Comparison of ENCODE assay signal across 1 cellular context in the genomic region with DNA sequence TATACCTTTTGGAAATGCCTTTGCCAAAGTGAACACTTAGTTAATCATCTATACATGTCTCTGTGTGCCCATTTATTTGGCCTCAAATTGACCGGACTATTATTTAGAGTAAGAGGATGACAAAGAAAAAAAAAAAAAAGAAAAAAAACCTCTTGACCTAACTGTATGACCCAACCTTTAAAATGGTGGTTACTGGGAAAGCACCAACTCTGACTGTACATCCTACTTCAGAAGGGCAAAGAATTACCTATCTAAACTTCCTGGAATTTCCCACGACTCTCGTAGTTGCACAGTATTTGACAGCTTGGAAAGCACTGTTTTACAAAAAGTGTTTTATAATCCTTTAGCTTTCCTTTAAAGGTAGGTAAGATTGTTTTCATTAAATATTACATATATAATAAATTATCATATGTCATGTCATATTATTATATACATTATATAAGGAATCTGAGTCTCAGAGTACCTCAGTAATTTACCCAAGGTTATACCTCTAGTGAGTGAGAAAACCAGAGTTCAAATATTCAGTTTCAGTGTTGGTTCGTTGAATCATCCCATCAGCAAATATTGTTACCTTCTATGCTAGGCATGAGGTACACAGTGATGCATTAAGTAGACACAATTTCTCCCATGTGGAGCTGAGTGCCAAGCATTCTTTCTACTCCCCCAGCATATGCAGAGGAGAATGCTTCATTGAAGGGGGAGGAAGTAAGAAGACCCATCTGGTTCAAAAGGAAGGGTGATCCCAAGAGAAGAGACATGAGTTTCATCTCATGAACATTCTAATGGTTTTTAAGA.
TF ChIP-seq lines count a peak whose summit lies in the region.

No MANE protein-coding gene starts in this region.

TF ChIP-seq in GM23338, 12 proteins besides CTCF, POLR2A, EP300 and RAD21 (continued from another document):
- TF ChIP-seq, protein P1, sequence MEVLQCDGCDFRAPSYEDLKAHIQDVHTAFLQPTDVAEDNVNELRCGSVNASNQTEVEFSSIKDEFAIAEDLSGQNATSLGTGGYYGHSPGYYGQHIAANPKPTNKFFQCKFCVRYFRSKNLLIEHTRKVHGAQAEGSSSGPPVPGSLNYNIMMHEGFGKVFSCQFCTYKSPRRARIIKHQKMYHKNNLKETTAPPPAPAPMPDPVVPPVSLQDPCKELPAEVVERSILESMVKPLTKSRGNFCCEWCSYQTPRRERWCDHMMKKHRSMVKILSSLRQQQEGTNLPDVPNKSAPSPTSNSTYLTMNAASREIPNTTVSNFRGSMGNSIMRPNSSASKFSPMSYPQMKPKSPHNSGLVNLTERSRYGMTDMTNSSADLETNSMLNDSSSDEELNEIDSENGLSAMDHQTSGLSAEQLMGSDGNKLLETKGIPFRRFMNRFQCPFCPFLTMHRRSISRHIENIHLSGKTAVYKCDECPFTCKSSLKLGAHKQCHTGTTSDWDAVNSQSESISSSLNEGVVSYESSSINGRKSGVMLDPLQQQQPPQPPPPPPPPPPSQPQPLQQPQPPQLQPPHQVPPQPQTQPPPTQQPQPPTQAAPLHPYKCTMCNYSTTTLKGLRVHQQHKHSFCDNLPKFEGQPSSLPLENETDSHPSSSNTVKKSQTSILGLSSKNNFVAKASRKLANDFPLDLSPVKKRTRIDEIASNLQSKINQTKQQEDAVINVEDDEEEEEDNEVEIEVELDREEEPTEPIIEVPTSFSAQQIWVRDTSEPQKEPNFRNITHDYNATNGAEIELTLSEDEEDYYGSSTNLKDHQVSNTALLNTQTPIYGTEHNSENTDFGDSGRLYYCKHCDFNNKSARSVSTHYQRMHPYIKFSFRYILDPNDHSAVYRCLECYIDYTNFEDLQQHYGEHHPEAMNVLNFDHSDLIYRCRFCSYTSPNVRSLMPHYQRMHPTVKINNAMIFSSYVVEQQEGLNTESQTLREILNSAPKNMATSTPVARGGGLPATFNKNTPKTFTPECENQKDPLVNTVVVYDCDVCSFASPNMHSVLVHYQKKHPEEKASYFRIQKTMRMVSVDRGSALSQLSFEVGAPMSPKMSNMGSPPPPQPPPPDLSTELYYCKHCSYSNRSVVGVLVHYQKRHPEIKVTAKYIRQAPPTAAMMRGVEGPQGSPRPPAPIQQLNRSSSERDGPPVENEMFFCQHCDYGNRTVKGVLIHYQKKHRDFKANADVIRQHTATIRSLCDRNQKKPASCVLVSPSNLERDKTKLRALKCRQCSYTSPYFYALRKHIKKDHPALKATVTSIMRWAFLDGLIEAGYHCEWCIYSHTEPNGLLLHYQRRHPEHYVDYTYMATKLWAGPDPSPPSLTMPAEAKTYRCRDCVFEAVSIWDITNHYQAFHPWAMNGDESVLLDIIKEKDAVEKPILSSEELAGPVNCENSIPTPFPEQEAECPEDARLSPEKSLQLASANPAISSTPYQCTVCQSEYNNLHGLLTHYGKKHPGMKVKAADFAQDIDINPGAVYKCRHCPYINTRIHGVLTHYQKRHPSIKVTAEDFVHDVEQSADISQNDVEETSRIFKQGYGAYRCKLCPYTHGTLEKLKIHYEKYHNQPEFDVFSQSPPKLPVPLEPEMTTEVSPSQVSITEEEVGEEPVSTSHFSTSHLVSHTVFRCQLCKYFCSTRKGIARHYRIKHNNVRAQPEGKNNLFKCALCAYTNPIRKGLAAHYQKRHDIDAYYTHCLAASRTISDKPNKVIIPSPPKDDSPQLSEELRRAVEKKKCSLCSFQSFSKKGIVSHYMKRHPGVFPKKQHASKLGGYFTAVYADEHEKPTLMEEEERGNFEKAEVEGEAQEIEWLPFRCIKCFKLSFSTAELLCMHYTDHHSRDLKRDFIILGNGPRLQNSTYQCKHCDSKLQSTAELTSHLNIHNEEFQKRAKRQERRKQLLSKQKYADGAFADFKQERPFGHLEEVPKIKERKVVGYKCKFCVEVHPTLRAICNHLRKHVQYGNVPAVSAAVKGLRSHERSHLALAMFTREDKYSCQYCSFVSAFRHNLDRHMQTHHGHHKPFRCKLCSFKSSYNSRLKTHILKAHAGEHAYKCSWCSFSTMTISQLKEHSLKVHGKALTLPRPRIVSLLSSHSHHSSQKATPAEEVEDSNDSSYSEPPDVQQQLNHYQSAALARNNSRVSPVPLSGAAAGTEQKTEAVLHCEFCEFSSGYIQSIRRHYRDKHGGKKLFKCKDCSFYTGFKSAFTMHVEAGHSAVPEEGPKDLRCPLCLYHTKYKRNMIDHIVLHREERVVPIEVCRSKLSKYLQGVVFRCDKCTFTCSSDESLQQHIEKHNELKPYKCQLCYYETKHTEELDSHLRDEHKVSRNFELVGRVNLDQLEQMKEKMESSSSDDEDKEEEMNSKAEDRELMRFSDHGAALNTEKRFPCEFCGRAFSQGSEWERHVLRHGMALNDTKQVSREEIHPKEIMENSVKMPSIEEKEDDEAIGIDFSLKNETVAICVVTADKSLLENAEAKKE (CRISPR knock-in tag; IDR thresholded peaks at IDR 0.05): no peak
- TF ChIP-seq, protein P2, sequence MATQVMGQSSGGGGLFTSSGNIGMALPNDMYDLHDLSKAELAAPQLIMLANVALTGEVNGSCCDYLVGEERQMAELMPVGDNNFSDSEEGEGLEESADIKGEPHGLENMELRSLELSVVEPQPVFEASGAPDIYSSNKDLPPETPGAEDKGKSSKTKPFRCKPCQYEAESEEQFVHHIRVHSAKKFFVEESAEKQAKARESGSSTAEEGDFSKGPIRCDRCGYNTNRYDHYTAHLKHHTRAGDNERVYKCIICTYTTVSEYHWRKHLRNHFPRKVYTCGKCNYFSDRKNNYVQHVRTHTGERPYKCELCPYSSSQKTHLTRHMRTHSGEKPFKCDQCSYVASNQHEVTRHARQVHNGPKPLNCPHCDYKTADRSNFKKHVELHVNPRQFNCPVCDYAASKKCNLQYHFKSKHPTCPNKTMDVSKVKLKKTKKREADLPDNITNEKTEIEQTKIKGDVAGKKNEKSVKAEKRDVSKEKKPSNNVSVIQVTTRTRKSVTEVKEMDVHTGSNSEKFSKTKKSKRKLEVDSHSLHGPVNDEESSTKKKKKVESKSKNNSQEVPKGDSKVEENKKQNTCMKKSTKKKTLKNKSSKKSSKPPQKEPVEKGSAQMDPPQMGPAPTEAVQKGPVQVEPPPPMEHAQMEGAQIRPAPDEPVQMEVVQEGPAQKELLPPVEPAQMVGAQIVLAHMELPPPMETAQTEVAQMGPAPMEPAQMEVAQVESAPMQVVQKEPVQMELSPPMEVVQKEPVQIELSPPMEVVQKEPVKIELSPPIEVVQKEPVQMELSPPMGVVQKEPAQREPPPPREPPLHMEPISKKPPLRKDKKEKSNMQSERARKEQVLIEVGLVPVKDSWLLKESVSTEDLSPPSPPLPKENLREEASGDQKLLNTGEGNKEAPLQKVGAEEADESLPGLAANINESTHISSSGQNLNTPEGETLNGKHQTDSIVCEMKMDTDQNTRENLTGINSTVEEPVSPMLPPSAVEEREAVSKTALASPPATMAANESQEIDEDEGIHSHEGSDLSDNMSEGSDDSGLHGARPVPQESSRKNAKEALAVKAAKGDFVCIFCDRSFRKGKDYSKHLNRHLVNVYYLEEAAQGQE (IDR thresholded peaks at IDR 0.05; ENCODE audit: unreplicated experiment): no peak
- TF ChIP-seq JUNB (IDR thresholded peaks at IDR 0.05; ENCODE audit: unreplicated experiment) (no peak), ZNF331 (CRISPR knock-in tag; IDR thresholded peaks at IDR 0.05; ENCODE audit: low read depth) (no peak), CREB1 (CRISPR knock-in tag; IDR thresholded peaks at IDR 0.05; ENCODE audit: low read depth) (no peak)
